Comparison of ENCODE assay signal across 5 cellular contexts in the genomic region with DNA sequence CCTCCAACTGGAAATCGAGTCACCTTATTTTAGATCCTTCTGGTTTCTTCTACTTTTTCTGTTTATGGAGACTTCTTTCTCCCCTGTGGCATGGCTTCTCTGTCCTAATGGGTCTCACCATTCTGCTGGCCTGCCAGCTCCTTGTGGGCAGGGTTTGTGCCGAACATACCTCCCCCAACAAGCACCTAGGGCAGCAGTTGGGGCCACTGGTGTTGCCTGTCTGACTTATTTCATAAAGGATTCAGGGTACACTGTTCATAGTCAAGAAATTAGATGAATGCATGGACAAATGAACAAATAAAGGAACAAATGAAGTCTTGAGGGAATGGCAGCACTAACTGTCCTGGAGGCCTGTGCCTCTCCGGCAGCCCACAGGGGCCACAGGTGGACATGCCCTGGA.
"Had no signal": no experiment of that assay in that cellular context is flagged by ENCODE, and none has a peak within 500 bp of the region (broad histone marks: within the 10 kb centered on the region; RNA-seq: fewer than 3 reads in every experiment).

No MANE protein-coding gene starts in this region.

- H3K9ac ChIP-seq: GM23248 had no signal

- H2AFZ ChIP-seq: GM23248 had no signal

- H3K27ac ChIP-seq: GM23248 had no signal

- DNase-seq: GM23248, GOT3, H7, HCEC 1CT, IMR-90 had no signal

- H3K4me3 ChIP-seq: GM23248 had no signal
